14 cellular contexts compared by ENCODE assay signal in the genomic region with DNA sequence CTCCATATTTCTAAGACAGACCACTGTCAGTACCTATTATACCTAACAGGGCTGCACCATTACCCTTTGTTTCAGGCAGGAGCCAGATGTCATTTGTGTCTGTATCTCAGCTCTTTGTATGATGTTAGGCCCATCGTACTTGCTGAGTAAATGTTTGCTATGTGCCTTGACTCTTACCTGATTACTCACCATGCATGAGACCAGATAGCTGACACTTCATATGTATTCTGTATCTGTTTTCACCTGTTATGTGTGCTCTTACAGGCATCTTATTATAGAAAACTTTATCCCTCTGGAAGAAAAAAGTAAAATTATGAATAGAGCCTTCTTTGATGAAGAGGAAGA. TPM values are rescaled to one million over a fixed set of nuclear protein-coding genes. Genes with fewer than 3 reads are reported as not detected.
DNase-seq lines count a peak whose midpoint lies in the region; ATAC-seq and TF ChIP-seq lines count a peak whose summit lies in the region.
"Had no signal": no experiment of that assay in that cellular context is flagged by ENCODE, and none has a peak within 500 bp of the region (broad histone marks: within the 10 kb centered on the region; RNA-seq: fewer than 3 reads in every experiment).

No MANE protein-coding gene starts in this region.

- 19 to 50% (median 29%) methylated on average over 1 of the region's 1 CpG for WGBS in stomach, 5 donors

- H3K4me3 ChIP-seq in fibroblast of the aortic adventitia (ENCODE audit: low read depth, low read length) (no peak overlapping the region), stomach (no peak overlapping the region)

- H3K9me3 ChIP-seq in stomach: no peaks in the 10 kb centered on the region

- in situ Hi-C loops in GM13977 (cut with MboI; ENCODE audit: low pct_unique_long_range_greater_than_20kb, low sequenced_read_pairs, unreplicated experiment): no loop called here

- H3K9me3 Mint-ChIP-seq in activated naive CD8-positive, alpha-beta T cell (ENCODE audit: low read depth): no peaks in the 10 kb centered on the region
- no peaks in the 10 kb centered on the region for H3K9me3 Mint-ChIP-seq in activated naive CD8-positive, alpha-beta T cell treated with anti-CD3 and anti-CD28 coated beads, Interleukin-2, amount 50 U/mL, for 24 hours
- H3K9me3 Mint-ChIP-seq: activated naive CD8-positive, alpha-beta T cell treated with anti-CD3 and anti-CD28 coated beads for 36 hours; effector memory CD8-positive, alpha-beta T cell; nephron had no signal

- peaks cover 11% of the 10 kb centered on the region for H3K36me3 Mint-ChIP-seq in activated naive CD8-positive, alpha-beta T cell
- peaks cover 47% of the 10 kb centered on the region for H3K36me3 Mint-ChIP-seq in activated naive CD8-positive, alpha-beta T cell treated with anti-CD3 and anti-CD28 coated beads, Interleukin-2, amount 50 U/mL, for 24 hours (ENCODE audit: low read depth)

- TF ChIP-seq CTCF in fibroblast of the aortic adventitia (IDR thresholded peaks at IDR 0.05; ENCODE audit: insufficient read depth, low read length) (no peak), stomach (IDR thresholded peaks at IDR 0.05) (no peak), GM13977 (IDR thresholded peaks at IDR 0.05; ENCODE audit: extremely low read depth, insufficient read depth, missing control alignments) (no peak)

- no peak overlapping the region for H3K4me3 Mint-ChIP-seq in activated naive CD8-positive, alpha-beta T cell
- no peak overlapping the region for H3K4me3 Mint-ChIP-seq in activated naive CD8-positive, alpha-beta T cell treated with anti-CD3 and anti-CD28 coated beads, Interleukin-2, amount 50 U/mL, for 24 hours
- H3K4me3 Mint-ChIP-seq: activated naive CD8-positive, alpha-beta T cell treated with anti-CD3 and anti-CD28 coated beads for 36 hours; effector memory CD8-positive, alpha-beta T cell; nephron had no signal

- peak overlapping the region in 4 of 5 donors; percentile 53 to 70 (median 59) for H3K27ac ChIP-seq in stomach

- H3K27me3 Mint-ChIP-seq in activated naive CD8-positive, alpha-beta T cell: no peaks in the 10 kb centered on the region
- H3K27me3 Mint-ChIP-seq in activated naive CD8-positive, alpha-beta T cell treated with anti-CD3 and anti-CD28 coated beads, Interleukin-2, amount 50 U/mL, for 24 hours: no peaks in the 10 kb centered on the region
- H3K27me3 Mint-ChIP-seq: activated naive CD8-positive, alpha-beta T cell treated with anti-CD3 and anti-CD28 coated beads for 36 hours; effector memory CD8-positive, alpha-beta T cell had no signal

- H3K4me1 Mint-ChIP-seq in activated naive CD8-positive, alpha-beta T cell (ENCODE audit: low read depth): peaks cover 2% of the 10 kb centered on the region
- H3K4me1 Mint-ChIP-seq in activated naive CD8-positive, alpha-beta T cell treated with anti-CD3 and anti-CD28 coated beads, Interleukin-2, amount 50 U/mL, for 24 hours: peaks cover 12% of the 10 kb centered on the region
- H3K4me1 Mint-ChIP-seq: activated naive CD8-positive, alpha-beta T cell treated with anti-CD3 and anti-CD28 coated beads for 36 hours; nephron had no signal

- ATAC-seq in activated naive CD8-positive, alpha-beta T cell treated with anti-CD3 and anti-CD28 coated beads, Interleukin-2, amount 50 U/mL, for 24 hours: no peak
- no peak for ATAC-seq in HG03354 (IDR thresholded peaks at IDR 0.05; ENCODE audit: poor library complexity, severe bottlenecking, unreplicated experiment)
- ATAC-seq: effector memory CD8-positive, alpha-beta T cell had no signal

- no peak for TF ChIP-seq POLR2A in stomach (IDR thresholded peaks at IDR 0.05)

- no peak for TF ChIP-seq EP300 in stomach (IDR thresholded peaks at IDR 0.05)

- no peak for DNase-seq in activated naive CD8-positive, alpha-beta T cell treated with anti-CD3 and anti-CD28 coated beads, Interleukin-2, amount 50 U/mL, for 24 hours
- DNase-seq in NCI-H774 (lab: John Stamatoyannopoulos, UW): peak; percentile 65
- peak; percentile 12 for DNase-seq in fibroblast of the aortic adventitia (ENCODE audit: low read depth)
- DNase-seq in stomach: no peak
- DNase-seq in GM13977 (ENCODE audit: low spot score): no peak
- DNase-seq in NCI-H187 (lab: John Stamatoyannopoulos, UW): no peak
- DNase-seq: activated naive CD8-positive, alpha-beta T cell treated with anti-CD3 and anti-CD28 coated beads for 36 hours; AML-193; effector memory CD8-positive, alpha-beta T cell; RPMI8226; stimulated activated CD4-positive, alpha-beta T cell treated with anti-CD3 and anti-CD28 coated beads, Interleukin-15, amount 100 ng/mL, for 24 hours had no signal

- H3K27ac Mint-ChIP-seq in activated naive CD8-positive, alpha-beta T cell: peak overlapping the region; percentile 70
- no peak overlapping the region for H3K27ac Mint-ChIP-seq in activated naive CD8-positive, alpha-beta T cell treated with anti-CD3 and anti-CD28 coated beads, Interleukin-2, amount 50 U/mL, for 24 hours
- H3K27ac Mint-ChIP-seq: activated naive CD8-positive, alpha-beta T cell treated with anti-CD3 and anti-CD28 coated beads for 36 hours; effector memory CD8-positive, alpha-beta T cell; nephron had no signal

- H3K36me3 ChIP-seq in stomach: peaks cover 19 to 51% (median 39%) of the 10 kb centered on the region in 4 donors

- intact Hi-C loops in stomach (cut with DNase I; ENCODE audit: low total_unique reads): no loop called here

- peaks cover 0 to 17% (median 5%) of the 10 kb centered on the region in 4 donors for H3K4me1 ChIP-seq in stomach

- no peaks in the 10 kb centered on the region for H3K27me3 ChIP-seq in stomach

RNA-seq across cellular contexts. Expression of a gene that starts 31.7 kb away (rescaled TPM):
- total RNA-seq in fibroblast of the aortic adventitia (ENCODE audit: low replicate concordance): 57.4 and 85.9 TPM in 2 replicates
- total RNA-seq in stomach: 100 to 1,000 TPM in 2 of 5 donors, 10 to 100 TPM in 3; 50.4 to 185 (median 75.5) TPM
- 10 to 100 TPM in 1 of 3 donors, 1 to 10 TPM in 2; 9.0 to 14.2 (median 9.7) TPM for polyA plus RNA-seq in stomach

RNA-seq across cellular contexts. Expression of a gene that starts 49.0 kb away (rescaled TPM):
- 33.1 and 36.8 TPM in 2 replicates for total RNA-seq in fibroblast of the aortic adventitia (ENCODE audit: low replicate concordance)
- total RNA-seq in stomach: 10 to 100 TPM in 4 of 5 donors, 1 to 10 TPM in 1; 5.3 to 29.1 (median 25.7) TPM
- 10 to 100 TPM in 2 of 3 donors, 1 to 10 TPM in 1; 7.7 to 23.5 (median 18.5) TPM for polyA plus RNA-seq in stomach

Comparison
In these comparisons a context has a peak if more than half of its experiments do, and no peak if none do; other contexts are left out.
1. DNase-seq: peak in NCI-H774 (single experiment) and fibroblast of the aortic adventitia (single experiment); none in activated naive CD8-positive, alpha-beta T cell treated with anti-CD3 and anti-CD28 coated beads, Interleukin-2, amount 50 U/mL, for 24 hours (single experiment), stomach (single experiment), GM13977 (single experiment) and NCI-H187 (0 of 2).